Comparison of ENCODE assay signal across 22 cellular contexts in genomic region chr7:52639126-52639525, GRCh38.
A peak's percentile ranks its signal among the peaks of the same experiment; 100 is the strongest.
DNase-seq lines count a peak whose midpoint lies in the region; ATAC-seq, FAIRE-seq and TF ChIP-seq lines count a peak whose summit lies in the region.
"Had no signal": no experiment of that assay in that cellular context is flagged by ENCODE, and none has a peak within 500 bp of the region (broad histone marks: within the 10 kb centered on the region; RNA-seq: fewer than 3 reads in every experiment).

No MANE protein-coding gene starts in this region.

- H3K9ac ChIP-seq in OCI-LY1 (ENCODE audit: low read length) (no peak overlapping the region), H1 (replicated peaks in 1 of 4; ENCODE audit: extremely low read depth in 1 of 4, low read depth in 3 of 4, low read length in 3 of 4) (no peak overlapping the region), mesendoderm (ENCODE audit: low read length) (no peak overlapping the region)

- peaks cover 10% of the 10 kb centered on the region for H3K4me1 ChIP-seq in GM23338 (ENCODE audit: insufficient read depth)
- H3K4me1 ChIP-seq in OCI-LY1 (ENCODE audit: insufficient read depth, low read length, severe bottlenecking) = peaks cover 20% of the 10 kb centered on the region
- peaks cover 0 to 7% (median 6%) of the 10 kb centered on the region in 4 experiments; a peak in 5 of 7 replicates for H3K4me1 ChIP-seq in H1 (replicated peaks in 1 of 4; ENCODE audit: control insufficient read depth in 3 of 4, insufficient read depth in 4 of 4, low read length in 3 of 4)
- H3K4me1 ChIP-seq in mesendoderm (ENCODE audit: control insufficient read depth, low read depth, low read length) = peaks cover 2% of the 10 kb centered on the region
- no peaks in the 10 kb centered on the region for H3K4me1 ChIP-seq in left ventricle myocardium inferior

- no peaks in the 10 kb centered on the region; the same call in 2 of the 3 replicates for H3K36me3 Mint-ChIP-seq in GM23338 (ENCODE audit: low read depth)
- H3K36me3 Mint-ChIP-seq: IgD-negative memory B cell had no signal

- H3K9me2 ChIP-seq in GM23338 (ENCODE audit: insufficient read depth) (no peaks in the 10 kb centered on the region), OCI-LY1 (ENCODE audit: low read depth, low read length) (no peaks in the 10 kb centered on the region)

- H3K18ac ChIP-seq in H1 (ENCODE audit: extremely low read depth, low read length) = peak overlapping the region; percentile 68; the same call in 1 of the 2 replicates
- no peak overlapping the region for H3K18ac ChIP-seq in mesendoderm (ENCODE audit: low read length)

- H3K23ac ChIP-seq in H1 (ENCODE audit: insufficient read length) (no peak overlapping the region), mesendoderm (ENCODE audit: low read length) (no peak overlapping the region)

- H4K5ac ChIP-seq in H1 (ENCODE audit: insufficient read length, low read depth, low read length) = no peak overlapping the region
- no peak overlapping the region for H4K5ac ChIP-seq in mesendoderm (ENCODE audit: low read length)

- no peak overlapping the region for H3K4me3 ChIP-seq in GM23338
- no peak overlapping the region for H3K4me3 ChIP-seq in OCI-LY1 (ENCODE audit: low read depth, low read length, poor library complexity, severe bottlenecking)
- H3K4me3 ChIP-seq in H1 (ENCODE audit: extremely low read depth in 1 of 4, insufficient read depth in 2 of 4, low read depth in 3 of 4, low read length in 4 of 4) = no peak overlapping the region; a peak in 2 of 8 replicates
- H3K4me3 ChIP-seq in mesendoderm (ENCODE audit: low read length) = no peak overlapping the region
- no peak overlapping the region for H3K4me3 ChIP-seq in left ventricle myocardium inferior
- H3K4me3 ChIP-seq: MG63 had no signal

- peak; percentile 91 for ATAC-seq in GM23338
- no peak for ATAC-seq in GM19397 (IDR thresholded peaks at IDR 0.05; ENCODE audit: unreplicated experiment)
- ATAC-seq: HCT116 had no signal

- H2BK120ac ChIP-seq in H1 (replicated peaks; ENCODE audit: low read depth, low read length) (no peak overlapping the region), mesendoderm (ENCODE audit: low read depth, low read length) (no peak overlapping the region)

- POLR2A ChIA-PET in H1 (lab: Charles Lee; ENCODE audit: partially characterized antibody) = no interaction called here

- no peak for TF ChIP-seq RAD21 in H1 (IDR thresholded peaks at IDR 0.05 in 1 of 2, conservative IDR thresholded peaks at IDR 0.05 in 1 of 2; ENCODE audit: low read depth in 2 of 2, low read length in 2 of 2)

- H2BK15ac ChIP-seq in H1 (ENCODE audit: low read length) (peak overlapping the region; percentile 66; the same call in 1 of the 2 replicates), mesendoderm (replicated peaks; ENCODE audit: low read depth) (no peak overlapping the region)

- no peak overlapping the region for H3K14ac ChIP-seq in H1 (ENCODE audit: insufficient read length)

- peak; percentile 43 for DNase-seq in GM23338 (ENCODE audit: low spot score)
- peak in 1 of 2 experiments; percentile 25 for DNase-seq in H1 (ENCODE audit: low read depth in 1 of 2, low spot score in 2 of 2)
- peak; percentile 69 for DNase-seq in mesendoderm
- no peak for DNase-seq in NCI-H345 (lab: John Stamatoyannopoulos, UW)
- no peak for DNase-seq in left ventricle myocardium inferior
- no peak for DNase-seq in NCI-H1417 treated with DMSO at 0.1 percent for 48 hours (lab: John Stamatoyannopoulos, UW)
- DNase-seq: 8988T; DND-41; Karpas-422; MG63; NCI-H1092; NCI-H510A; NCI-H748 treated with DMSO at 0.1 percent for 48 hours; NK-92 treated with Interleukin-12 subunit alpha and Interleukin-12 subunit beta, amount 100 ng/mL, for 24 hours; RPMI8226; SHP77 treated with DMSO at 0.1 percent for 48 hours had no signal

- TF ChIP-seq POLR2A in H1 (IDR thresholded peaks at IDR 0.05; ENCODE audit: control extremely low read depth in 1 of 2, low read depth in 2 of 2, low read length in 2 of 2) = no peak

- no peaks in the 10 kb centered on the region for H3K23me2 ChIP-seq in H1 (ENCODE audit: low read depth, low read length)

- no peak for TF ChIP-seq EP300 in H1 (IDR thresholded peaks at IDR 0.05; ENCODE audit: borderline replicate concordance in 1 of 2, low read depth in 2 of 2, low read length in 2 of 2)

- intact Hi-C loops in left ventricle myocardium inferior (cut with micrococcal nuclease) = no loop called here

- H3K27ac ChIP-seq in GM23338 (ENCODE audit: low read depth) (no peak overlapping the region), OCI-LY1 (ENCODE audit: low read depth, low read length, poor library complexity, severe bottlenecking) (no peak overlapping the region), H1 (ENCODE audit: low read depth, low read length) (no peak overlapping the region), mesendoderm (ENCODE audit: low read depth, low read length) (peak overlapping the region; percentile 10), left ventricle myocardium inferior (replicated peaks) (no peak overlapping the region)

- H3F3A ChIP-seq in GM23338 (replicated peaks; ENCODE audit: low read depth) = no peaks in the 10 kb centered on the region
- 0 out of 2 replicates have a peak, but pooled peaks cover 4% of the 10 kb centered on the region for H3F3A ChIP-seq in OCI-LY1 (ENCODE audit: insufficient read depth, low read length)

- no peaks in the 10 kb centered on the region for H3K27me3 ChIP-seq in GM23338 (ENCODE audit: insufficient read depth)
- H3K27me3 ChIP-seq in OCI-LY1 (ENCODE audit: insufficient read depth, low read length) = no peaks in the 10 kb centered on the region
- H3K27me3 ChIP-seq in H1 (replicated peaks in 1 of 4; ENCODE audit: control insufficient read depth in 3 of 4, extremely low read depth in 1 of 4, insufficient read depth in 3 of 4, low read length in 3 of 4) = no peaks in the 10 kb centered on the region
- no peaks in the 10 kb centered on the region for H3K27me3 ChIP-seq in mesendoderm (ENCODE audit: insufficient read depth, low read length, poor library complexity)
- H3K27me3 ChIP-seq in left ventricle myocardium inferior (ENCODE audit: low read depth) = no peaks in the 10 kb centered on the region
- H3K27me3 ChIP-seq: MG63 had no signal

- peaks cover 31% of the 10 kb centered on the region for H3K4me1 Mint-ChIP-seq in GM23338
- H3K4me1 Mint-ChIP-seq: B cell had no signal

- H2AK5ac ChIP-seq in H1 (ENCODE audit: low read depth, low read length) (no peak overlapping the region), mesendoderm (ENCODE audit: low read length) (no peak overlapping the region)

- no peaks in the 10 kb centered on the region for H4K20me1 ChIP-seq in GM23338 (replicated peaks; ENCODE audit: insufficient read depth)
- H4K20me1 ChIP-seq in OCI-LY1 (ENCODE audit: insufficient read depth, low read length) = no peaks in the 10 kb centered on the region
- H4K20me1 ChIP-seq in H1 (replicated peaks in 1 of 2; ENCODE audit: control insufficient read depth in 1 of 2, insufficient read depth in 2 of 2, low read length in 2 of 2) = no peaks in the 10 kb centered on the region

- H4K8ac ChIP-seq in H1 (ENCODE audit: extremely low read depth, insufficient read depth, low read length) (no peak overlapping the region), mesendoderm (ENCODE audit: low read depth, low read length) (no peak overlapping the region)

- no peaks in the 10 kb centered on the region for H3K27me3 Mint-ChIP-seq in GM23338 (ENCODE audit: insufficient read depth, low read depth, poor library complexity)
- H3K27me3 Mint-ChIP-seq: B cell, IgD-negative memory B cell had no signal

- H4K91ac ChIP-seq in H1 (replicated peaks; ENCODE audit: insufficient read length, low read length) = peak overlapping the region; percentile 45

- FAIRE-seq in H1 (lab: Jason Lieb, UNC) = peak; percentile 57
- FAIRE-seq: G401.6 had no signal

- CTCF ChIA-PET in H1 (lab: Charles Lee; ENCODE audit: partially characterized antibody) = no interaction called here

- H3K9me3 ChIP-seq in OCI-LY1 (ENCODE audit: low read length) = peaks cover 8% of the 10 kb centered on the region; the same call in 1 of the 2 replicates
- no peaks in the 10 kb centered on the region for H3K9me3 ChIP-seq in H1 (ENCODE audit: insufficient read depth in 2 of 2, low read depth in 1 of 2, low read length in 1 of 2)
- peaks cover 15% of the 10 kb centered on the region for H3K9me3 ChIP-seq in left ventricle myocardium inferior (replicated peaks)
- H3K9me3 ChIP-seq: MG63 had no signal

- H2BK20ac ChIP-seq in H1 (ENCODE audit: low read length) = peak overlapping the region; percentile 62; the same call in 1 of the 2 replicates

- peak overlapping the region; percentile 70; the same call in 1 of the 2 replicates for H2BK12ac ChIP-seq in H1 (ENCODE audit: low read depth, low read length)

- H2BK5ac ChIP-seq in H1 (ENCODE audit: low read depth, low read length) (peak overlapping the region; percentile 64; the same call in 1 of the 2 replicates), mesendoderm (ENCODE audit: low read length) (no peak overlapping the region)

- H3K36me3 ChIP-seq in GM23338 (ENCODE audit: insufficient read depth) = no peaks in the 10 kb centered on the region
- H3K36me3 ChIP-seq in OCI-LY1 (ENCODE audit: insufficient read depth, low read length) = no peaks in the 10 kb centered on the region
- no peaks in the 10 kb centered on the region for H3K36me3 ChIP-seq in H1 (ENCODE audit: control insufficient read depth in 2 of 4, insufficient read depth in 4 of 4, low read length in 3 of 4)
- no peaks in the 10 kb centered on the region for H3K36me3 ChIP-seq in mesendoderm (ENCODE audit: control insufficient read depth, insufficient read depth, low read length)
- no peaks in the 10 kb centered on the region for H3K36me3 ChIP-seq in left ventricle myocardium inferior
- H3K36me3 ChIP-seq: MG63 had no signal

- no peaks in the 10 kb centered on the region for H3K79me2 ChIP-seq in GM23338 (replicated peaks; ENCODE audit: insufficient read depth)
- no peaks in the 10 kb centered on the region for H3K79me2 ChIP-seq in OCI-LY1 (ENCODE audit: insufficient read depth, low read length)
- no peaks in the 10 kb centered on the region for H3K79me2 ChIP-seq in H1 (ENCODE audit: control insufficient read depth in 1 of 2, insufficient read depth in 2 of 2, low read length in 2 of 2)
- H3K79me2 ChIP-seq in mesendoderm (ENCODE audit: control insufficient read depth, insufficient read depth, low read length) = no peaks in the 10 kb centered on the region

- H2AFZ ChIP-seq in GM23338 (no peak overlapping the region), OCI-LY1 (ENCODE audit: low read length) (peak overlapping the region; percentile 8; the same call in 1 of the 2 replicates), H1 (ENCODE audit: low read length) (no peak overlapping the region)

- no peak for TF ChIP-seq CTCF in GM23338 (conservative IDR thresholded peaks at IDR 0.05; ENCODE audit: low read depth in 2 of 2)
- no peak for TF ChIP-seq CTCF in OCI-LY1 (IDR thresholded peaks at IDR 0.05; ENCODE audit: low read length)
- no peak for TF ChIP-seq CTCF in H1 (IDR thresholded peaks at IDR 0.05; ENCODE audit: control extremely low read depth in 1 of 3, insufficient read depth in 1 of 3, low read depth in 1 of 3, low read length in 3 of 3)
- no peak for TF ChIP-seq CTCF in left ventricle myocardium inferior (IDR thresholded peaks at IDR 0.05; ENCODE audit: borderline replicate concordance)

- H3K4me2 ChIP-seq in GM23338 (no peak overlapping the region), OCI-LY1 (ENCODE audit: low read length) (no peak overlapping the region), H1 (ENCODE audit: insufficient read depth in 1 of 2, low read depth in 2 of 2, low read length in 2 of 2) (peak overlapping the region; percentile 31 to 51; a peak in 3 of 4 replicates), mesendoderm (ENCODE audit: low read length) (no peak overlapping the region)

- H3K27ac Mint-ChIP-seq in GM23338 = peak overlapping the region; percentile 58
- H3K27ac Mint-ChIP-seq: B cell, IgD-negative memory B cell had no signal

- no peaks in the 10 kb centered on the region for H3K9me3 Mint-ChIP-seq in GM23338

- H3K79me1 ChIP-seq in H1 (ENCODE audit: low read depth, low read length) (no peaks in the 10 kb centered on the region), mesendoderm (ENCODE audit: low read length) (no peaks in the 10 kb centered on the region)

- H3K4ac ChIP-seq in H1 (replicated peaks; ENCODE audit: insufficient read length, low read depth, low read length) (no peak overlapping the region), mesendoderm (ENCODE audit: low read depth, low read length) (no peak overlapping the region)

- H3K56ac ChIP-seq in H1 (replicated peaks; ENCODE audit: insufficient read length, low read depth, low read length) (no peak overlapping the region), mesendoderm (ENCODE audit: low read length) (no peak overlapping the region)

- H3K4me3 Mint-ChIP-seq in GM23338 = no peak overlapping the region; the same call in 2 of the 3 replicates
- H3K4me3 Mint-ChIP-seq: B cell, IgD-negative memory B cell had no signal

Comparison
In these comparisons a context has a peak if more than half of its experiments do, and no peak if none do; other contexts are left out.
1. DNase-seq: peak in GM23338 (single experiment) and mesendoderm (single experiment); none in NCI-H345 (single experiment), left ventricle myocardium inferior (single experiment) and NCI-H1417 treated with DMSO at 0.1 percent for 48 hours (single experiment).
2. H3K4me2 ChIP-seq: peak in H1 (2 of 2); none in GM23338 (single experiment), OCI-LY1 (single experiment) and mesendoderm (single experiment).